2 cellular contexts compared by ENCODE assay signal in genomic region chrX:7146703-7147430, GRCh38.
TF ChIP-seq lines count a peak whose summit lies in the region.

No MANE protein-coding gene starts in this region.

TF ChIP-seq in endothelial cell of umbilical vein, 7 proteins besides CTCF, POLR2A, EP300 and RAD21 (continued from another document):
- TF ChIP-seq GATA2 (IDR thresholded peaks at IDR 0.05; ENCODE audit: insufficient read depth, insufficient read length, low read depth, low read length) (no peak), FOS (IDR thresholded peaks at IDR 0.05; ENCODE audit: borderline replicate concordance, insufficient read depth, low read length) (no peak), MYC (IDR thresholded peaks at IDR 0.05; ENCODE audit: low read depth, low read length) (no peak), JUN (IDR thresholded peaks at IDR 0.05; ENCODE audit: borderline replicate concordance, insufficient read depth, insufficient read length, low read depth) (no peak)

TF ChIP-seq in neural cell, 6 proteins besides CTCF, POLR2A, EP300 and RAD21 (continued from another document):
- TF ChIP-seq REST (IDR thresholded peaks at IDR 0.05; ENCODE audit: borderline replicate concordance), result no peak
